8 cellular contexts compared by ENCODE assay signal in genomic region chr11:47523491-47524199, GRCh38. TPM values are rescaled to one million over a fixed set of nuclear protein-coding genes. Genes with fewer than 3 reads are reported as not detected.
DNase-seq lines count a peak whose midpoint lies in the region; ATAC-seq lines count a peak whose summit lies in the region.

No MANE protein-coding gene starts in this region.

- peak overlapping the region; percentile 32 for H3K4me3 Mint-ChIP-seq in activated CD4-positive, alpha-beta T cell treated with anti-CD3 and anti-CD28 coated beads for 36 hours
- H3K4me3 Mint-ChIP-seq in activated CD4-positive, alpha-beta memory T cell treated with anti-CD3 and anti-CD28 coated beads for 36 hours, result peak overlapping the region; percentile 40
- peak overlapping the region in 6 of 8 donors; percentile 16 to 64 (median 48) for H3K4me3 Mint-ChIP-seq in naive B cell

- peaks cover 11% of the 10 kb centered on the region for H3K36me3 Mint-ChIP-seq in activated CD4-positive, alpha-beta T cell treated with anti-CD3 and anti-CD28 coated beads for 36 hours (ENCODE audit: low read depth)
- H3K36me3 Mint-ChIP-seq in activated CD4-positive, alpha-beta memory T cell treated with anti-CD3 and anti-CD28 coated beads for 36 hours, result peaks cover 5% of the 10 kb centered on the region
- no peaks in the 10 kb centered on the region for H3K36me3 Mint-ChIP-seq in naive B cell

- H3K27me3 Mint-ChIP-seq in activated CD4-positive, alpha-beta T cell treated with anti-CD3 and anti-CD28 coated beads for 36 hours, result no peaks in the 10 kb centered on the region
- H3K27me3 Mint-ChIP-seq in activated CD4-positive, alpha-beta memory T cell treated with anti-CD3 and anti-CD28 coated beads for 36 hours, result no peaks in the 10 kb centered on the region
- no peaks in the 10 kb centered on the region for H3K27me3 Mint-ChIP-seq in naive B cell

- peaks cover 0 to 3% of the 10 kb centered on the region in 2 donors for H3K4me1 ChIP-seq in esophagus (ENCODE audit: control insufficient read depth in 2 of 2, insufficient read depth in 2 of 2, low read length in 1 of 2)

- 12 to 13% methylated on average over 3 of the region's 3 CpGs for WGBS in esophagus, 2 donors

- H3K4me1 Mint-ChIP-seq in activated CD4-positive, alpha-beta T cell treated with anti-CD3 and anti-CD28 coated beads for 36 hours, result peaks cover 72% of the 10 kb centered on the region
- peaks cover 72% of the 10 kb centered on the region for H3K4me1 Mint-ChIP-seq in activated CD4-positive, alpha-beta memory T cell treated with anti-CD3 and anti-CD28 coated beads for 36 hours (ENCODE audit: low read depth)
- H3K4me1 Mint-ChIP-seq in naive B cell, result peaks cover 36 to 80% (median 45%) of the 10 kb centered on the region in 3 donors

- POLR2A ChIA-PET in activated CD4-positive, alpha-beta T cell treated with anti-CD3 and anti-CD28 coated beads for 36 hours (lab: Charles Lee), result interaction anchor here (1.0 to 1.2 kb wide), 2 partner anchors 9 to 23 kb away, joined by 4 read pairs; no protein-coding TSS in a partner anchor
- POLR2A ChIA-PET in activated CD4-positive, alpha-beta memory T cell treated with anti-CD3 and anti-CD28 coated beads for 36 hours (lab: Charles Lee), result interaction anchor here (0.5 to 1.4 kb wide), 4 partner anchors 9 to 33 kb away, joined by 3 to 4 read pairs (median 4); partner anchors contain the start of gene CELF1

- CTCF ChIA-PET in activated CD4-positive, alpha-beta T cell treated with anti-CD3 and anti-CD28 coated beads for 36 hours (lab: Charles Lee), result interaction anchor here (0.7 to 2.0 kb wide), 10 partner anchors 9 to 271 kb away, joined by 3 to 7 read pairs (median 4); partner anchors contain the start of gene CELF1
- CTCF ChIA-PET in activated CD4-positive, alpha-beta memory T cell treated with anti-CD3 and anti-CD28 coated beads for 36 hours (lab: Charles Lee), result interaction anchor here (1.1 kb wide), 1 partner anchor 14 kb away, joined by 3 read pairs; no protein-coding TSS in a partner anchor

- DNase-seq in activated CD4-positive, alpha-beta T cell treated with anti-CD3 and anti-CD28 coated beads for 36 hours, result peak; percentile 67
- DNase-seq in activated CD4-positive, alpha-beta T cell treated with anti-CD3 and anti-CD28 coated beads for 1 hour, result no peak
- DNase-seq in HT-29 (ENCODE audit: low spot score) (peak; percentile 56), naive B cell (no peak), NCI-H774 (lab: John Stamatoyannopoulos, UW) (no peak), GM19238 (ENCODE audit: insufficient read length, low spot score) (no peak)
- DNase-seq in activated CD4-positive, alpha-beta memory T cell treated with anti-CD3 and anti-CD28 coated beads for 36 hours, result peak; percentile 66

- ATAC-seq in activated CD4-positive, alpha-beta T cell treated with anti-CD3 and anti-CD28 coated beads for 36 hours, result peak; percentile 77
- peak; percentile 93 to 94 for ATAC-seq in naive B cell (ENCODE audit: low read depth in 2 of 2)

- H3K27ac ChIP-seq in esophagus (ENCODE audit: low read depth in 2 of 2, low read length in 1 of 2), result peak overlapping the region; percentile 62 to 69

- intact Hi-C loops in activated CD4-positive, alpha-beta T cell treated with anti-CD3 and anti-CD28 coated beads for 36 hours (cut with DNase I, micrococcal nuclease), result loop anchor here (1.0 to 2.0 kb wide), 3 partner anchors 8 to 29 kb away; partner anchors contain the start of gene CELF1 (in 1 of the 2)
- intact Hi-C loops in activated CD4-positive, alpha-beta memory T cell treated with anti-CD3 and anti-CD28 coated beads for 36 hours (cut with micrococcal nuclease), result loop anchor here (1.0 to 2.0 kb wide), 4 partner anchors 8 to 29 kb away; partner anchors contain the start of gene CELF1

- no peaks in the 10 kb centered on the region for H3K9me3 Mint-ChIP-seq in activated CD4-positive, alpha-beta T cell treated with anti-CD3 and anti-CD28 coated beads for 36 hours (ENCODE audit: low read depth)
- no peaks in the 10 kb centered on the region for H3K9me3 Mint-ChIP-seq in activated CD4-positive, alpha-beta memory T cell treated with anti-CD3 and anti-CD28 coated beads for 36 hours
- H3K9me3 Mint-ChIP-seq in naive B cell, result no peaks in the 10 kb centered on the region

- no peaks in the 10 kb centered on the region for H3K27me3 ChIP-seq in esophagus (ENCODE audit: control insufficient read depth in 1 of 2, insufficient read depth in 2 of 2, low read length in 2 of 2)

- H3K4me3 ChIP-seq in esophagus (ENCODE audit: low read depth in 1 of 2, low read length in 2 of 2), result no peak overlapping the region

- no peaks in the 10 kb centered on the region for H3K36me3 ChIP-seq in esophagus (ENCODE audit: control insufficient read depth in 2 of 2, insufficient read depth in 2 of 2, low read length in 1 of 2)

- H3K9me3 ChIP-seq in esophagus (ENCODE audit: control insufficient read depth in 2 of 2, insufficient read depth in 1 of 2, low read depth in 1 of 2, low read length in 1 of 2), result no peaks in the 10 kb centered on the region

- peak overlapping the region; percentile 85 for H3K27ac Mint-ChIP-seq in activated CD4-positive, alpha-beta T cell treated with anti-CD3 and anti-CD28 coated beads for 36 hours
- peak overlapping the region; percentile 91 for H3K27ac Mint-ChIP-seq in activated CD4-positive, alpha-beta memory T cell treated with anti-CD3 and anti-CD28 coated beads for 36 hours
- H3K27ac Mint-ChIP-seq in naive B cell, result peak overlapping the region; percentile 61 to 92 (median 90)

RNA-seq across cellular contexts. Expression of gene CELF1, which starts 29.3 kb away (rescaled TPM):
- total RNA-seq in activated CD4-positive, alpha-beta T cell treated with anti-CD3 and anti-CD28 coated beads for 36 hours, result 100 to 1,000 TPM; 132 to 143 TPM
- 104 and 123 TPM in 2 replicates for total RNA-seq in HT-29 (2014; rRNA removed; shearing (Covaris generic))
- total RNA-seq in activated CD4-positive, alpha-beta memory T cell treated with anti-CD3 and anti-CD28 coated beads for 36 hours, result 100 to 1,000 TPM; 103 to 115 TPM
- 10 to 100 TPM; 18.7 to 24.7 TPM for polyA plus RNA-seq in esophagus
- 10 to 100 TPM; 61.5 to 96.8 (median 69.0) TPM for polyA plus RNA-seq in naive B cell (ENCODE audit: low read depth in 6 of 6)

RNA-seq across cellular contexts. Expression of gene PTPMT1, which starts 41.8 kb away (rescaled TPM):
- total RNA-seq in activated CD4-positive, alpha-beta T cell treated with anti-CD3 and anti-CD28 coated beads for 36 hours, result 10 to 100 TPM; 35.6 to 41.5 TPM
- 193 and 201 TPM in 2 replicates for total RNA-seq in HT-29 (2014; rRNA removed; shearing (Covaris generic))
- 10 to 100 TPM; 45.7 to 47.9 TPM for total RNA-seq in activated CD4-positive, alpha-beta memory T cell treated with anti-CD3 and anti-CD28 coated beads for 36 hours
- polyA plus RNA-seq in esophagus, result 10 to 100 TPM; 38.2 to 50.7 TPM
- polyA plus RNA-seq in naive B cell (ENCODE audit: low read depth in 6 of 6), result 100 to 1,000 TPM in 1 of 6 donors, 10 to 100 TPM in 5; 69.3 to 133 (median 81.2) TPM

RNA-seq across cellular contexts. Expression of gene KBTBD4, which starts 55.1 kb away (rescaled TPM):
- 10 to 100 TPM; 11.9 to 18.4 TPM for total RNA-seq in activated CD4-positive, alpha-beta T cell treated with anti-CD3 and anti-CD28 coated beads for 36 hours
- total RNA-seq in HT-29 (2014; rRNA removed; shearing (Covaris generic)), result 26.5 and 29.5 TPM in 2 replicates
- total RNA-seq in activated CD4-positive, alpha-beta memory T cell treated with anti-CD3 and anti-CD28 coated beads for 36 hours, result 10 to 100 TPM; 18.7 to 18.8 TPM
- polyA plus RNA-seq in esophagus (10 to 100 TPM in 1 of 2 donors, 1 to 10 TPM in 1; 3.6 to 10.2 TPM), naive B cell (ENCODE audit: low read depth in 6 of 6) (10 to 100 TPM; 32.5 to 71.8 (median 46.1) TPM)

RNA-seq across cellular contexts. Expression of gene NDUFS3, which starts 55.2 kb away (rescaled TPM):
- total RNA-seq in activated CD4-positive, alpha-beta T cell treated with anti-CD3 and anti-CD28 coated beads for 36 hours, result 100 to 1,000 TPM in 1 of 2 experiments, 10 to 100 TPM in 1; 96.9 to 108 TPM
- 144 and 149 TPM in 2 replicates for total RNA-seq in HT-29 (2014; rRNA removed; shearing (Covaris generic))
- 10 to 100 TPM; 94.0 to 94.4 TPM for total RNA-seq in activated CD4-positive, alpha-beta memory T cell treated with anti-CD3 and anti-CD28 coated beads for 36 hours
- 100 to 1,000 TPM; 126 to 151 TPM for polyA plus RNA-seq in esophagus
- polyA plus RNA-seq in naive B cell (ENCODE audit: low read depth in 6 of 6), result 100 to 1,000 TPM in 3 of 6 donors, 10 to 100 TPM in 3; 83.1 to 113 (median 99.6) TPM

Comparison
In these comparisons a context has a peak if more than half of its experiments do, and no peak if none do; other contexts are left out.
1. DNase-seq: peak in activated CD4-positive, alpha-beta T cell treated with anti-CD3 and anti-CD28 coated beads for 36 hours (single experiment), HT-29 (single experiment) and activated CD4-positive, alpha-beta memory T cell treated with anti-CD3 and anti-CD28 coated beads for 36 hours (single experiment); none in activated CD4-positive, alpha-beta T cell treated with anti-CD3 and anti-CD28 coated beads for 1 hour (single experiment), naive B cell (single experiment), NCI-H774 (single experiment) and GM19238 (single experiment).
2. Peak in every context shown above with its lines, with median percentiles within 50 percentile points of each other: H3K27ac Mint-ChIP-seq and H3K4me3 Mint-ChIP-seq.